ENCODE assay signal across 8 cellular contexts in genomic region chr17:55237826-55238196, GRCh38. TPM values are rescaled to one million over a fixed set of nuclear protein-coding genes. Genes with fewer than 3 reads are reported as not detected.
DNase-seq lines count a peak whose midpoint lies in the region; ATAC-seq and TF ChIP-seq lines count a peak whose summit lies in the region.

No MANE protein-coding gene starts in this region.

- no peak overlapping the region for H3K27ac Mint-ChIP-seq in endodermal cell

- no peak overlapping the region for H3K4ac ChIP-seq in trophoblast cell (ENCODE audit: low read depth, low read length)

- H3K9ac ChIP-seq in MM.1S (ENCODE audit: low read length) (peak overlapping the region; percentile 28; the same call in 1 of the 2 replicates), endodermal cell (ENCODE audit: extremely low read depth, low read length, poor library complexity, severe bottlenecking) (no peak overlapping the region), trophoblast cell (ENCODE audit: low read length) (no peak overlapping the region)

- no peak overlapping the region for H3K23ac ChIP-seq in trophoblast cell (ENCODE audit: low read length)

- TF ChIP-seq CTCF in GM12865 (IDR thresholded peaks at IDR 0.05; ENCODE audit: insufficient read depth, low read depth, low read length, missing control alignments): no peak
- TF ChIP-seq CTCF in MM.1S (IDR thresholded peaks at IDR 0.05; ENCODE audit: low read length): no peak
- TF ChIP-seq CTCF in endodermal cell (conservative IDR thresholded peaks at IDR 0.05): no peak

- peaks cover 4% of the 10 kb centered on the region; the same call in 1 of the 2 replicates for H3F3A ChIP-seq in MM.1S (ENCODE audit: insufficient read depth, low read length)

- ATAC-seq in esophagus mucosa: no peak

- WGBS in endodermal cell (ENCODE audit: insufficient coverage in 1 of 2, insufficient read length in 1 of 2), 2 experiments: 67 to 69% methylated on average over 6 to 7 of the region's 7 CpGs
- WGBS in trophoblast cell (ENCODE audit: extremely low coverage, insufficient coverage, insufficient read length): no CpG with 5 or more reads among the region's 7 CpGs

- no peaks in the 10 kb centered on the region for H3K36me3 Mint-ChIP-seq in endodermal cell (ENCODE audit: low read depth)

- H3K4me3 Mint-ChIP-seq in endodermal cell: peak overlapping the region; percentile 67

- DNase-seq in GM12865 (ENCODE audit: low read depth) (peak; percentile 15), MM.1S (no peak), endodermal cell (no peak), trophoblast cell (no peak), ecto neural progenitor cell (ENCODE audit: low spot score) (no peak), NCI-H1105 treated with DMSO at 0.1 percent for 48 hours (lab: John Stamatoyannopoulos, UW) (no peak)
- DNase-seq in effector CD8-positive, alpha-beta T cell (lab: John Stamatoyannopoulos, UW): no peak

- H3K4me3 ChIP-seq in GM12865 (ENCODE audit: low read depth, low read length): peak overlapping the region; percentile 74
- H3K4me3 ChIP-seq in MM.1S (ENCODE audit: low read length): peak overlapping the region; percentile 59
- peak overlapping the region; percentile 86 for H3K4me3 ChIP-seq in endodermal cell (ENCODE audit: low read length)
- H3K4me3 ChIP-seq in trophoblast cell (ENCODE audit: low read depth, low read length): no peak overlapping the region

- no peak overlapping the region for H3K14ac ChIP-seq in trophoblast cell (ENCODE audit: low read length)

- no peaks in the 10 kb centered on the region for H3K79me1 ChIP-seq in trophoblast cell (ENCODE audit: low read length)

- H3K79me2 ChIP-seq in MM.1S (ENCODE audit: low read length) (no peaks in the 10 kb centered on the region), trophoblast cell (ENCODE audit: control insufficient read depth, insufficient read depth, low read length, poor library complexity) (no peaks in the 10 kb centered on the region)

- no peak overlapping the region for H4K12ac ChIP-seq in trophoblast cell (ENCODE audit: low read depth, low read length)

- no peaks in the 10 kb centered on the region for H3K9me3 Mint-ChIP-seq in endodermal cell

- no peak overlapping the region for H2AK5ac ChIP-seq in trophoblast cell (ENCODE audit: low read length)

- H3K27me3 Mint-ChIP-seq in endodermal cell (ENCODE audit: insufficient read depth): peaks cover 53% of the 10 kb centered on the region

- H2BK12ac ChIP-seq in trophoblast cell (ENCODE audit: low read length): no peak overlapping the region

- no peaks in the 10 kb centered on the region for H3K9me2 ChIP-seq in MM.1S (replicated peaks; ENCODE audit: insufficient read depth, low read length)

- peaks cover 12% of the 10 kb centered on the region for H3K4me1 Mint-ChIP-seq in endodermal cell

- H2BK5ac ChIP-seq in trophoblast cell (ENCODE audit: low read depth, low read length, poor library complexity): no peak overlapping the region

- no peak overlapping the region for H2BK120ac ChIP-seq in trophoblast cell (ENCODE audit: insufficient read depth, low read length, poor library complexity)

- H3K4me2 ChIP-seq in MM.1S (ENCODE audit: low read depth, low read length): peak overlapping the region; percentile 65
- H3K4me2 ChIP-seq in trophoblast cell (ENCODE audit: low read length): peak overlapping the region; percentile 93

- no peak overlapping the region for H3K18ac ChIP-seq in trophoblast cell (ENCODE audit: low read length)

- peaks cover 11% of the 10 kb centered on the region for H3K4me1 ChIP-seq in MM.1S (ENCODE audit: low read length)
- no peaks in the 10 kb centered on the region for H3K4me1 ChIP-seq in endodermal cell (ENCODE audit: control insufficient read depth, insufficient read depth, low read length)
- H3K4me1 ChIP-seq in trophoblast cell (ENCODE audit: control insufficient read depth in 1 of 2, insufficient read depth in 2 of 2, low read length in 2 of 2): peaks cover 0 to 4% of the 10 kb centered on the region in 2 experiments

- H4K91ac ChIP-seq in trophoblast cell (ENCODE audit: low read depth, low read length): no peak overlapping the region

- H3K36me3 ChIP-seq in MM.1S (replicated peaks; ENCODE audit: insufficient read depth, low read length) (no peaks in the 10 kb centered on the region), endodermal cell (ENCODE audit: control insufficient read depth, insufficient read depth, low read length) (no peaks in the 10 kb centered on the region), trophoblast cell (ENCODE audit: control insufficient read depth in 1 of 2, insufficient read depth in 2 of 2, low read length in 2 of 2) (no peaks in the 10 kb centered on the region)

- no peak overlapping the region for H4K8ac ChIP-seq in trophoblast cell (ENCODE audit: low read depth, low read length)

- H3K9me3 ChIP-seq in MM.1S (replicated peaks; ENCODE audit: insufficient read depth, low read length) (no peaks in the 10 kb centered on the region), endodermal cell (ENCODE audit: control insufficient read depth, low read length) (no peaks in the 10 kb centered on the region), trophoblast cell (ENCODE audit: insufficient read depth, low read depth, low read length) (no peaks in the 10 kb centered on the region)

- H3K27ac ChIP-seq in MM.1S (ENCODE audit: low read length) (peak overlapping the region; percentile 18; the same call in 1 of the 2 replicates), endodermal cell (ENCODE audit: low read depth, low read length) (no peak overlapping the region), trophoblast cell (ENCODE audit: low read depth, low read length) (no peak overlapping the region)

- H3K27me3 ChIP-seq in MM.1S (replicated peaks; ENCODE audit: insufficient read depth, low read length) (no peaks in the 10 kb centered on the region), endodermal cell (ENCODE audit: control insufficient read depth, insufficient read depth, low read length, poor library complexity, severe bottlenecking) (peaks cover 43% of the 10 kb centered on the region), trophoblast cell (ENCODE audit: insufficient read depth, low read length) (no peaks in the 10 kb centered on the region)

- H2AFZ ChIP-seq in MM.1S (ENCODE audit: low read length) (peak overlapping the region; percentile 60), trophoblast cell (ENCODE audit: insufficient read depth, low read length, poor library complexity) (peak overlapping the region; percentile 23)

- H4K20me1 ChIP-seq in MM.1S (ENCODE audit: insufficient read depth, low read length): no peaks in the 10 kb centered on the region

RNA-seq across cellular contexts. Expression of gene HLF, which starts 26.9 kb away (rescaled TPM):
- total RNA-seq in endodermal cell: not detected
- polyA plus RNA-seq in endodermal cell (2013, experiment 1 of 2): 0.11 TPM
- 0.21 TPM for polyA plus RNA-seq in endodermal cell (2013, experiment 2 of 2)
- polyA plus RNA-seq in trophoblast cell (2013): 0.01 and 0.03 TPM in 2 replicates
- 10.8 TPM for total RNA-seq in esophagus mucosa

Comparison
In these comparisons a context has a peak if more than half of its experiments do, and no peak if none do; other contexts are left out.
1. RNA of gene HLF, which starts 26.9 kb away (total RNA-seq): 10.8 TPM in esophagus mucosa (single experiment); not detected in endodermal cell; every median in the first group is over 10 times any median in the second.